ENCODE assay signal across 8 cellular contexts in the genomic region with DNA sequence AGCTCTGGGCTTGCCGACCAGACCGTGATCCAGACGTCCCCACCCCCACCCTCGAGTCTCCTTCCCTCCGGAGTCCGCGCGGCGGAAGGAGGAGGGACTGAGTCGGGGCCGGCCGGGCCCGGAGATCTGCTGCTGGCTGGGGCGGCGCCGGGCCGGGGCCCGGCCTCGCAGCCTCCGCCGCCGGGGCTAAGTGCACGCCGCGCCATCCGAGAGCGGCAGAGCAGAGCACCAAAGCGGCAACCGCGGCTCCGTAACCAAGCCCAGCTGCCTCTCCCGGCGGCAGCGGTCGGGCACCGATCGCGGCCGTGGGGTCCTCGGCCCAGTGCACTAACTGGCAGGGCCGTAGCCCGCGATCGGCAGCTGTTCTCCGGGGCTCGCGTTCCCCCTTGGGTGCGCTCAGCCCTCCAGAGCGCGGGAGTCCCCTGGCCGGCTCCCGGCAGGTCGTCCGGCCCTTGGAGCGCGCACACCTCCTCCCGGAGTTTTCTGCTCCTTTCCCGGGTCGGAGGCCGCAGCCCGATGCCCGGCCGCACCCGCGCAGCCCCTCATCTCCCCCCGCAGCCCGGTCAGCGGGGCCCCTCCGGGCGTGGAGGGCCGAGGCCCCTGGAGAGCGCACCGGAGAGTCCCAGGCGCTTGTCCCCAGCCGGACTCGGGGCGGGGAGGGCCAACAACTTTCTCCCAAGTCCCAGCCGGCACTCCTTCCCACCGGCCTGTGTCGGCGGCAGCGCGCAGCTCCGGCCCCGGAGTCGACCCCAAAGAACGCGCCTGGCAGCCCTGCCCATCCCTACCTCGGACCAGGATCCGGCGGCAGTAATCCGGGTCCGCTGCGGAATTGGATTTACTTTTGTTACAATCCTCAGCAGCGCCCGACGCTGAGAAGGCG. TPM values are rescaled to one million over a fixed set of nuclear protein-coding genes. Genes with fewer than 3 reads are reported as not detected.
DNase-seq lines count a peak whose midpoint lies in the region; ATAC-seq and TF ChIP-seq lines count a peak whose summit lies in the region.

No MANE protein-coding gene starts in this region.

- no peak for TF ChIP-seq POLR2A in GM18505 (IDR thresholded peaks at IDR 0.05; ENCODE audit: borderline replicate concordance, extremely low read depth, insufficient read depth, insufficient read length)

- in situ Hi-C loops in G401 (cut with HindIII; ENCODE audit: low sequenced_read_pairs), result no loop called here

- DNase-seq in RWPE1 (ENCODE audit: low spot score) (peak; percentile 60), glutamatergic neuron (peak; percentile 58), retina (peak; percentile 82), G401 (ENCODE audit: low spot score) (no peak), H4 (ENCODE audit: low spot score) (no peak)

- ATAC-seq in GM18505 (IDR thresholded peaks at IDR 0.05; ENCODE audit: unreplicated experiment) (no peak), GM19397 (IDR thresholded peaks at IDR 0.05; ENCODE audit: unreplicated experiment) (no peak)

- POLR2A ChIA-PET in RWPE1 (lab: Yijun Ruan, JAX; ENCODE audit: low non-redundant PET), result no interaction called here

- no peaks in the 10 kb centered on the region for H3K36me3 ChIP-seq in ES-I3 (ENCODE audit: insufficient read depth, low read length)

- H3K27ac Mint-ChIP-seq in glutamatergic neuron (ENCODE audit: unreplicated experiment), result no peak overlapping the region

- peaks cover 13% of the 10 kb centered on the region for H3K4me1 Mint-ChIP-seq in glutamatergic neuron (ENCODE audit: low read depth, unreplicated experiment)

- H3K4me3 Mint-ChIP-seq in glutamatergic neuron (ENCODE audit: unreplicated experiment), result peak overlapping the region; percentile 83

- H3K4me1 ChIP-seq in ES-I3 (ENCODE audit: insufficient read depth, low read length), result peaks cover 22% of the 10 kb centered on the region; the same call in 1 of the 2 replicates

- TF ChIP-seq CTCF in RWPE1 (conservative IDR thresholded peaks at IDR 0.05; ENCODE audit: low read depth) (no peak), glutamatergic neuron (IDR thresholded peaks at IDR 0.05; ENCODE audit: partially characterized antibody, unreplicated experiment) (no peak)

- H3K27ac ChIP-seq in RWPE1, result no peak overlapping the region

- no peaks in the 10 kb centered on the region for H3K36me3 Mint-ChIP-seq in glutamatergic neuron (ENCODE audit: unreplicated experiment)

- peak overlapping the region; percentile 46; the same call in 1 of the 2 replicates for H3K9ac ChIP-seq in ES-I3 (ENCODE audit: low read depth, low read length)

- H3K9me3 Mint-ChIP-seq in glutamatergic neuron (ENCODE audit: unreplicated experiment), result peaks cover 17% of the 10 kb centered on the region

- no peaks in the 10 kb centered on the region; the same call in 1 of the 2 replicates for H3K9me3 ChIP-seq in ES-I3 (ENCODE audit: control insufficient read depth, insufficient read depth, low read length)

- H3K27me3 Mint-ChIP-seq in glutamatergic neuron (ENCODE audit: unreplicated experiment), result peaks cover 45% of the 10 kb centered on the region

- CTCF ChIA-PET in RWPE1 (lab: Yijun Ruan, JAX), result interaction anchor here (0.6 to 0.9 kb wide), 3 partner anchors 31 to 610 kb away, joined by 3 to 4 read pairs (median 3); no protein-coding TSS in a partner anchor

RNA-seq across cellular contexts. Expression of gene VAX1, which starts 0.8 kb away (rescaled TPM):
- 0.27 TPM for total RNA-seq in glutamatergic neuron (ENCODE audit: unreplicated experiment)
- not detected in 2 replicates for total RNA-seq in G401 (2014; rRNA removed; shearing (Covaris generic))
- total RNA-seq in H4 (2014; rRNA removed; shearing (Covaris generic)), result not detected in 2 replicates

Comparison
In these comparisons a context has a peak if more than half of its experiments do, and no peak if none do; other contexts are left out.
1. DNase-seq: peak in RWPE1 (single experiment), glutamatergic neuron (single experiment) and retina (single experiment); none in G401 (single experiment) and H4 (single experiment).